In the genomic region with DNA sequence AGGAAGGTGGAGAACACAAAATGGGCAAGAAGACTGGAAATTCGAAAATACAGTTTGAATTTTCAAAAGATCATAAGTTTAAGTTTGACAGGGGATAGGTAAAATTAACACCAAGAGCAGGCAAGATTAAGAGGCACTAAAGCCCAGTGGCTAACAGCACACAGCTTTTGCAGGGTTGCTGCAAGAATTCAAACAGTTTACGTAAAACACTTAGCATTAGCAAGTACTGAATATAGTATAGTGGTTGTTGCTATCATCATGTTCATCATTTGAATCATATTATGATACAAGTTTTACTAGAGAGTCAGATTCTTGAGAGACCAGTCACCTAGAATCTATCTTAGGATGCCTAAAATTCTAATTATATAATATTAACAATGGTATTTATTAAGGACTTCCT, we compare ENCODE assay signal across 29 cellular contexts.
"Had no signal": no experiment of that assay in that cellular context is flagged by ENCODE, and none has a peak within 500 bp of the region (broad histone marks: within the 10 kb centered on the region; RNA-seq: fewer than 3 reads in every experiment).

No MANE protein-coding gene starts in this region.

- H3K4me3 Mint-ChIP-seq: activated B cell treated with CpG ODN at 0.5 μM for 24 hours; activated CD4-positive, alpha-beta T cell treated with anti-CD3 and anti-CD28 coated beads, Interleukin-2, amount 10 ng/mL, durations not matched to agents 24 days and 14 days; activated CD8-positive, alpha-beta memory T cell treated with anti-CD3 and anti-CD28 coated beads, Interleukin-2, amount 10 ng/mL, durations not matched to agents 7 days and 5 days; activated naive CD8-positive, alpha-beta T cell treated with anti-CD3 and anti-CD28 coated beads, Interleukin-2, amount 50 U/mL, for 24 hours; activated T-cell treated with anti-CD3 and anti-CD28 coated beads, Interleukin-2, amount 50 U/mL, for 24 hours; activated T-helper 1 cell treated with anti-CD3 and anti-CD28 coated beads, Interleukin-12 subunit alpha, Interleukin-12 subunit beta, Interleukin-2, Interleukin-4 antibody, amounts not matched to agents 30 ng/mL and 10 ng/mL and 1 ng/mL, durations not matched to agents 14 hours and 24 hours and 36 hours; brain; T-cell had no signal

- H3K9me3 Mint-ChIP-seq: activated B cell treated with CpG ODN at 0.5 μM for 24 hours; activated CD4-positive, alpha-beta T cell treated with anti-CD3 and anti-CD28 coated beads, Interleukin-2, amount 10 ng/mL, durations not matched to agents 24 days and 14 days; activated naive CD4-positive, alpha-beta T cell treated with anti-CD3 and anti-CD28 coated beads, Interleukin-2, amount 50 U/mL, for 72 hours; activated naive CD8-positive, alpha-beta T cell treated with anti-CD3 and anti-CD28 coated beads, Interleukin-2, amount 50 U/mL, for 24 hours; activated T-cell treated with anti-CD3 and anti-CD28 coated beads, Interleukin-2, amount 50 U/mL, for 24 hours; activated T-helper 1 cell treated with anti-CD3 and anti-CD28 coated beads, Interleukin-12 subunit alpha, Interleukin-12 subunit beta, Interleukin-2, Interleukin-4 antibody, amounts not matched to agents 30 ng/mL and 10 ng/mL and 1 ng/mL, durations not matched to agents 14 hours and 24 hours and 36 hours; brain; T-cell had no signal

- H3K36me3 Mint-ChIP-seq: activated naive CD4-positive, alpha-beta T cell treated with anti-CD3 and anti-CD28 coated beads, Interleukin-2, amount 50 U/mL, for 72 hours; T-cell had no signal

- ATAC-seq: activated CD8-positive, alpha-beta memory T cell treated with anti-CD3 and anti-CD28 coated beads, Interleukin-2, amount 10 ng/mL, durations not matched to agents 7 days and 5 days; activated naive CD4-positive, alpha-beta T cell treated with anti-CD3 and anti-CD28 coated beads, Interleukin-2, amount 50 U/mL, for 72 hours; activated naive CD8-positive, alpha-beta T cell treated with anti-CD3 and anti-CD28 coated beads, Interleukin-2, amount 50 U/mL, for 24 hours; T-cell had no signal

- H3K27me3 Mint-ChIP-seq: activated B cell treated with CpG ODN at 0.5 μM for 24 hours; activated CD4-positive, alpha-beta T cell treated with anti-CD3 and anti-CD28 coated beads, Interleukin-2, amount 10 ng/mL, durations not matched to agents 24 days and 14 days; activated CD8-positive, alpha-beta memory T cell treated with anti-CD3 and anti-CD28 coated beads, Interleukin-2, amount 10 ng/mL, durations not matched to agents 7 days and 5 days; activated naive CD8-positive, alpha-beta T cell treated with anti-CD3 and anti-CD28 coated beads, Interleukin-2, amount 50 U/mL, for 24 hours; activated T-cell treated with anti-CD3 and anti-CD28 coated beads, Interleukin-2, amount 50 U/mL, for 24 hours; brain; T-cell had no signal

- DNase-seq: activated B cell treated with CpG ODN at 0.5 μM for 24 hours; activated CD4-positive, alpha-beta T cell treated with anti-CD3 and anti-CD28 coated beads for 1 hour; activated CD4-positive, alpha-beta T cell treated with anti-CD3 and anti-CD28 coated beads, Interleukin-2, amount 10 ng/mL, durations not matched to agents 24 days and 14 days; activated CD4-positive, alpha-beta T cell treated with anti-CD3 and anti-CD28 coated beads, Interleukin-2, amount 50 U/mL, for 48 hours; activated CD8-positive, alpha-beta memory T cell treated with anti-CD3 and anti-CD28 coated beads, Interleukin-2, amount 10 ng/mL, durations not matched to agents 7 days and 5 days; activated effector memory CD4-positive, alpha-beta T cell treated with Interleukin-2 at 50 U/mL for 16 hours; activated naive CD4-positive, alpha-beta T cell treated with Interleukin-2 at 50 U/mL for 16 hours; activated naive CD8-positive, alpha-beta T cell treated with anti-CD3 and anti-CD28 coated beads, Interleukin-2, amount 50 U/mL, for 24 hours; activated T-cell treated with anti-CD3 and anti-CD28 coated beads, Interleukin-2, amount 50 U/mL, for 24 hours; amygdala; IMR-90; KG1; NCI-H1092; NCI-H1417 treated with DMSO at 0.1 percent for 48 hours; NCI-H1694; NCI-H2029; NCI-H2107; NCI-H2171 treated with DMSO at 0.1 percent for 48 hours; NCI-H226; NCI-H510A treated with DMSO at 0.1 percent for 48 hours; NCI-H69; NK-92 treated with Interleukin-12 subunit alpha and Interleukin-12 subunit beta, amount 100 ng/mL, for 24 hours; SHP77 treated with DMSO at 0.1 percent for 48 hours; T-cell; T-helper 2 cell; T1000 had no signal

- H3K27ac Mint-ChIP-seq: activated B cell treated with CpG ODN at 0.5 μM for 24 hours; activated CD4-positive, alpha-beta T cell treated with anti-CD3 and anti-CD28 coated beads, Interleukin-2, amount 10 ng/mL, durations not matched to agents 24 days and 14 days; activated CD8-positive, alpha-beta memory T cell treated with anti-CD3 and anti-CD28 coated beads, Interleukin-2, amount 10 ng/mL, durations not matched to agents 7 days and 5 days; activated naive CD4-positive, alpha-beta T cell treated with anti-CD3 and anti-CD28 coated beads, Interleukin-2, amount 50 U/mL, for 72 hours; activated naive CD8-positive, alpha-beta T cell treated with anti-CD3 and anti-CD28 coated beads, Interleukin-2, amount 50 U/mL, for 24 hours; activated T-cell treated with anti-CD3 and anti-CD28 coated beads, Interleukin-2, amount 50 U/mL, for 24 hours; activated T-helper 1 cell treated with anti-CD3 and anti-CD28 coated beads, Interleukin-12 subunit alpha, Interleukin-12 subunit beta, Interleukin-2, Interleukin-4 antibody, amounts not matched to agents 30 ng/mL and 10 ng/mL and 1 ng/mL, durations not matched to agents 14 hours and 24 hours and 36 hours; T-cell had no signal
